In the genomic region with DNA sequence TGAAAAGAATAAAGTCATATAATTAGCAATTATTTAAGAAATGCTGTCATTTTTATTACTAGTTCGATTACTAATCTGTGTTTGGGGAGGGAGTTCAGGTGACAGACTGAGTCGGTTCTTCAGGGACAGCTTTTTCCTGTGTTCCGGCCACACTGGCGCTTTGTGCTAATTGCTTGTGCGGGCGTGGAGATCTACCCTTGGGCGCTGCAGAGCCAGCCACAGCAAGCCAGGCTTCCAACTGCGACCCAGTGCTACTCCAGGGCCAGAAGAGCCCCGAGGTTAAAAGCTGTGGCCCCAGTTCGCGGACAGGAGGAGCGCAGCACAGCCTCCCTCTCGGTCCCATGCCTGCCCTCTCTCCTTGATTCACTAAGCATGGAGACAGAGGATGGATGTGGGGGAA, we compare ENCODE assay signal across 19 cellular contexts. TPM values are rescaled to one million over a fixed set of nuclear protein-coding genes. Genes with fewer than 3 reads are reported as not detected.
A peak's percentile ranks its signal among the peaks of the same experiment; 100 is the strongest.
DNase-seq lines count a peak whose midpoint lies in the region; ATAC-seq and TF ChIP-seq lines count a peak whose summit lies in the region.
"Had no signal": no experiment of that assay in that cellular context is flagged by ENCODE, and none has a peak within 500 bp of the region (broad histone marks: within the 10 kb centered on the region; RNA-seq: fewer than 3 reads in every experiment).

No MANE protein-coding gene starts in this region.

- no peak for TF ChIP-seq CTCF in BE2C (IDR thresholded peaks at IDR 0.05; ENCODE audit: low read depth, low read length)

- H3K9me3 Mint-ChIP-seq in activated T-helper 17 cell treated with anti-CD3 and anti-CD28 coated beads, Interleukin-2, amount 50 U/mL, for 72 hours = no peaks in the 10 kb centered on the region
- H3K9me3 Mint-ChIP-seq: CD8-positive, alpha-beta T cell had no signal

- no peaks in the 10 kb centered on the region for H3K9me3 ChIP-seq in BE2C

- H3K36me3 Mint-ChIP-seq in activated T-helper 17 cell treated with anti-CD3 and anti-CD28 coated beads, Interleukin-2, amount 50 U/mL, for 72 hours (ENCODE audit: low read depth) = no peaks in the 10 kb centered on the region
- H3K36me3 Mint-ChIP-seq: CD8-positive, alpha-beta T cell had no signal

- no peaks in the 10 kb centered on the region for H3K4me1 ChIP-seq in BE2C

- no peaks in the 10 kb centered on the region for H3K4me1 Mint-ChIP-seq in activated T-helper 17 cell treated with anti-CD3 and anti-CD28 coated beads, Interleukin-2, amount 50 U/mL, for 72 hours

- no peaks in the 10 kb centered on the region for H3K27me3 Mint-ChIP-seq in activated T-helper 17 cell treated with anti-CD3 and anti-CD28 coated beads, Interleukin-2, amount 50 U/mL, for 72 hours

- DNase-seq in NCI-H187 (lab: John Stamatoyannopoulos, UW) (peak; percentile 9 to 41), NCI-H187 treated with DMSO at 0.1 percent for 48 hours (lab: John Stamatoyannopoulos, UW) (no peak), BE2C (peak; percentile 18), SK-N-DZ (ENCODE audit: low spot score) (peak; percentile 14), mesenteric fat pad (ENCODE audit: low spot score) (no peak), putamen (ENCODE audit: low spot score) (no peak)
- DNase-seq in Jurkat, Clone E6-1 (ENCODE audit: low read depth, low spot score) = no peak
- DNase-seq: CD8-positive, alpha-beta T cell; DMS53; GOT3; KG1; NCI-H1436 treated with DMSO at 0.1 percent for 48 hours; NCI-H226; NCI-H524 treated with DMSO at 0.1 percent for 48 hours; T-helper 1 cell had no signal

- H3K27me3 ChIP-seq in BE2C = peaks cover 22% of the 10 kb centered on the region

- H3K36me3 ChIP-seq in BE2C = no peaks in the 10 kb centered on the region

- no peak overlapping the region for H3K27ac Mint-ChIP-seq in activated T-helper 17 cell treated with anti-CD3 and anti-CD28 coated beads, Interleukin-2, amount 50 U/mL, for 72 hours
- H3K27ac Mint-ChIP-seq: CD8-positive, alpha-beta T cell had no signal

- ATAC-seq in activated T-helper 17 cell treated with anti-CD3 and anti-CD28 coated beads, Interleukin-2, amount 50 U/mL, for 72 hours (replicated peaks) = no peak
- ATAC-seq: CD8-positive, alpha-beta T cell; Panc1 had no signal

- H3K4me3 ChIP-seq in BE2C (ENCODE audit: low read depth, low read length) = no peak overlapping the region
- peak overlapping the region; percentile 28 for H3K4me3 ChIP-seq in Jurkat, Clone E6-1 (ENCODE audit: low read length)
- H3K4me3 ChIP-seq: SK-N-MC had no signal

- H3K4me3 Mint-ChIP-seq in activated T-helper 17 cell treated with anti-CD3 and anti-CD28 coated beads, Interleukin-2, amount 50 U/mL, for 72 hours = no peak overlapping the region
- H3K4me3 Mint-ChIP-seq: CD8-positive, alpha-beta T cell had no signal

RNA-seq across cellular contexts. Expression of a gene that starts 6.5 kb away (rescaled TPM):
- polyA plus RNA-seq in BE2C (2012; ENCODE audit: insufficient read depth, insufficient read length, low read depth) = not detected
- polyA plus RNA-seq in Jurkat, Clone E6-1 (2012; ENCODE audit: insufficient read depth, insufficient read length) = not detected
- polyA plus RNA-seq in SK-N-DZ (2014; cell fraction: cytosol; rRNA removed) = 0.20 TPM in 1 of 2 replicates, not detected in the other
- polyA plus RNA-seq in SK-N-DZ (2014; cell fraction: nucleus; rRNA removed) = not detected in 2 replicates
- total RNA-seq in mesenteric fat pad = not detected
- total RNA-seq in activated T-helper 17 cell treated with anti-CD3 and anti-CD28 coated beads, Interleukin-2, amount 50 U/mL, for 72 hours = not detected
- total RNA-seq: A172; CD8-positive, alpha-beta T cell had no signal

RNA-seq across cellular contexts. Expression of a gene that starts 43.9 kb away (rescaled TPM):
- polyA plus RNA-seq in BE2C (2012; ENCODE audit: insufficient read depth, insufficient read length, low read depth) = 57.5 TPM
- polyA plus RNA-seq in Jurkat, Clone E6-1 (2012; ENCODE audit: insufficient read depth, insufficient read length) = 3.3 TPM
- 30.6 and 35.1 TPM in 2 replicates for polyA plus RNA-seq in SK-N-DZ (2014; cell fraction: cytosol; rRNA removed)
- 34.6 and 41.7 TPM in 2 replicates for polyA plus RNA-seq in SK-N-DZ (2014; cell fraction: nucleus; rRNA removed)
- total RNA-seq in mesenteric fat pad = 17.9 TPM
- 10 to 100 TPM; 19.4 to 26.9 TPM for total RNA-seq in activated T-helper 17 cell treated with anti-CD3 and anti-CD28 coated beads, Interleukin-2, amount 50 U/mL, for 72 hours

RNA-seq across cellular contexts. Expression of a gene that starts 43.9 kb away (rescaled TPM):
- polyA plus RNA-seq in BE2C (2012; ENCODE audit: insufficient read depth, insufficient read length, low read depth) = 5.1 TPM
- 0.73 TPM for polyA plus RNA-seq in Jurkat, Clone E6-1 (2012; ENCODE audit: insufficient read depth, insufficient read length)
- 9.6 and 10.4 TPM in 2 replicates for polyA plus RNA-seq in SK-N-DZ (2014; cell fraction: cytosol; rRNA removed)
- 7.1 and 7.9 TPM in 2 replicates for polyA plus RNA-seq in SK-N-DZ (2014; cell fraction: nucleus; rRNA removed)
- total RNA-seq in mesenteric fat pad = 5.2 TPM
- 1 to 10 TPM; 2.3 to 4.0 TPM for total RNA-seq in activated T-helper 17 cell treated with anti-CD3 and anti-CD28 coated beads, Interleukin-2, amount 50 U/mL, for 72 hours

RNA-seq across cellular contexts. Expression of a gene that starts 51.6 kb away (rescaled TPM):
- 23.3 TPM for polyA plus RNA-seq in BE2C (2012; ENCODE audit: insufficient read depth, insufficient read length, low read depth)
- polyA plus RNA-seq in Jurkat, Clone E6-1 (2012; ENCODE audit: insufficient read depth, insufficient read length) = 22.9 TPM
- polyA plus RNA-seq in SK-N-DZ (2014; cell fraction: cytosol; rRNA removed) = 15.7 and 20.2 TPM in 2 replicates
- 19.9 and 23.0 TPM in 2 replicates for polyA plus RNA-seq in SK-N-DZ (2014; cell fraction: nucleus; rRNA removed)
- 11.0 TPM for total RNA-seq in mesenteric fat pad
- 10 to 100 TPM in 1 of 2 donors, 1 to 10 TPM in 1; 8.4 to 10.5 TPM for total RNA-seq in activated T-helper 17 cell treated with anti-CD3 and anti-CD28 coated beads, Interleukin-2, amount 50 U/mL, for 72 hours

RNA-seq across cellular contexts. Expression of a gene that starts 51.8 kb away (rescaled TPM):
- polyA plus RNA-seq in BE2C (2012; ENCODE audit: insufficient read depth, insufficient read length, low read depth) = 7.5 TPM
- 12.5 TPM for polyA plus RNA-seq in Jurkat, Clone E6-1 (2012; ENCODE audit: insufficient read depth, insufficient read length)
- polyA plus RNA-seq in SK-N-DZ (2014; cell fraction: cytosol; rRNA removed) = 12.0 and 13.4 TPM in 2 replicates
- 8.6 and 17.7 TPM in 2 replicates for polyA plus RNA-seq in SK-N-DZ (2014; cell fraction: nucleus; rRNA removed)
- 7.6 TPM for total RNA-seq in mesenteric fat pad
- total RNA-seq in activated T-helper 17 cell treated with anti-CD3 and anti-CD28 coated beads, Interleukin-2, amount 50 U/mL, for 72 hours = 1 to 10 TPM; 5.8 to 8.4 TPM

Comparison
In these comparisons a context has a peak if more than half of its experiments do, and no peak if none do; other contexts are left out.
1. DNase-seq: peak in NCI-H187 (2 of 2), BE2C (single experiment) and SK-N-DZ (single experiment); none in NCI-H187 treated with DMSO at 0.1 percent for 48 hours (single experiment), Jurkat, Clone E6-1 (single experiment), mesenteric fat pad (single experiment) and putamen (single experiment).